Comparison of ENCODE assay signal across 27 cellular contexts in genomic region chr3:98617841-98618240, GRCh38.
"Had no signal": no experiment of that assay in that cellular context is flagged by ENCODE, and none has a peak within 500 bp of the region (broad histone marks: within the 10 kb centered on the region; RNA-seq: fewer than 3 reads in every experiment).

No MANE protein-coding gene starts in this region.

- H3K4me3 Mint-ChIP-seq: activated CD4-positive, alpha-beta memory T cell treated with anti-CD3 and anti-CD28 coated beads for 36 hours; activated CD4-positive, alpha-beta T cell treated with anti-CD3 and anti-CD28 coated beads for 36 hours; activated CD4-positive, alpha-beta T cell treated with anti-CD3 and anti-CD28 coated beads, Interleukin-2, amount 10 ng/mL, durations not matched to agents 24 days and 14 days; activated CD8-positive, alpha-beta memory T cell treated with anti-CD3 and anti-CD28 coated beads, Interleukin-2, amount 10 ng/mL, durations not matched to agents 7 days and 5 days; activated CD8-positive, alpha-beta T cell treated with anti-CD3 and anti-CD28 coated beads, Interleukin-2, amount 10 ng/mL, durations not matched to agents 7 days and 5 days; activated naive CD4-positive, alpha-beta T cell treated with anti-CD3 and anti-CD28 coated beads, Interleukin-2, amount 10 ng/mL, durations not matched to agents 7 days and 5 days; activated naive CD8-positive, alpha-beta T cell treated with anti-CD3 and anti-CD28 coated beads, Interleukin-2, amount 10 ng/mL, durations not matched to agents 7 days and 5 days; activated T-helper 1 cell treated with anti-CD3 and anti-CD28 coated beads, Interleukin-12 subunit alpha, Interleukin-12 subunit beta, Interleukin-2, Interleukin-4 antibody, amounts not matched to agents 30 ng/mL and 10 ng/mL and 1 ng/mL, durations not matched to agents 14 hours and 24 hours and 36 hours; brain; T-helper 17 cell; T-helper 2 cell treated with Interferon-gamma antibody and Interleukin-4, amounts not matched to agents 5 μg/mL and 100 μg/mL, for 36 hours had no signal

- H3K36me3 Mint-ChIP-seq: activated CD4-positive, alpha-beta memory T cell treated with anti-CD3 and anti-CD28 coated beads for 36 hours; activated CD8-positive, alpha-beta memory T cell treated with anti-CD3 and anti-CD28 coated beads, Interleukin-2, amount 10 ng/mL, durations not matched to agents 7 days and 5 days; activated naive CD4-positive, alpha-beta T cell treated with anti-CD3 and anti-CD28 coated beads, Interleukin-2, amount 10 ng/mL, durations not matched to agents 7 days and 5 days; activated naive CD4-positive, alpha-beta T cell treated with anti-CD3 and anti-CD28 coated beads, Interleukin-2, amount 50 U/mL, for 72 hours; activated naive CD8-positive, alpha-beta T cell treated with anti-CD3 and anti-CD28 coated beads, Interleukin-2, amount 10 ng/mL, durations not matched to agents 7 days and 5 days; brain had no signal

- H3K9me3 Mint-ChIP-seq: activated CD4-positive, alpha-beta memory T cell treated with anti-CD3 and anti-CD28 coated beads for 36 hours; activated CD4-positive, alpha-beta T cell treated with anti-CD3 and anti-CD28 coated beads, Interleukin-2, amount 10 ng/mL, durations not matched to agents 24 days and 14 days; activated naive CD4-positive, alpha-beta T cell treated with anti-CD3 and anti-CD28 coated beads, Interleukin-2, amount 10 ng/mL, durations not matched to agents 7 days and 5 days; activated naive CD4-positive, alpha-beta T cell treated with anti-CD3 and anti-CD28 coated beads, Interleukin-2, amount 50 U/mL, for 72 hours; activated T-helper 1 cell treated with anti-CD3 and anti-CD28 coated beads, Interleukin-12 subunit alpha, Interleukin-12 subunit beta, Interleukin-2, Interleukin-4 antibody, amounts not matched to agents 30 ng/mL and 10 ng/mL and 1 ng/mL, durations not matched to agents 14 hours and 24 hours and 36 hours; activated T-helper 2 cell treated with anti-CD3 and anti-CD28 coated beads, Interferon-gamma antibody, Interleukin-2, Interleukin-4, amounts not matched to agents 10 μg/mL and 5 μg/mL and 100 μg/mL, durations not matched to agents 14 hours and 24 hours and 36 hours; brain; T-helper 2 cell treated with Interferon-gamma antibody and Interleukin-4, amounts not matched to agents 5 μg/mL and 100 μg/mL, for 36 hours had no signal

- H3K27me3 Mint-ChIP-seq: activated CD4-positive, alpha-beta memory T cell treated with anti-CD3 and anti-CD28 coated beads for 36 hours; activated CD4-positive, alpha-beta T cell treated with anti-CD3 and anti-CD28 coated beads for 36 hours; activated CD8-positive, alpha-beta memory T cell treated with anti-CD3 and anti-CD28 coated beads, Interleukin-2, amount 10 ng/mL, durations not matched to agents 7 days and 5 days; activated naive CD8-positive, alpha-beta T cell treated with anti-CD3 and anti-CD28 coated beads, Interleukin-2, amount 10 ng/mL, durations not matched to agents 7 days and 5 days; brain had no signal

- ATAC-seq: activated CD4-positive, alpha-beta T cell treated with anti-CD3 and anti-CD28 coated beads for 36 hours; activated CD8-positive, alpha-beta memory T cell treated with anti-CD3 and anti-CD28 coated beads, Interleukin-2, amount 10 ng/mL, durations not matched to agents 7 days and 5 days; activated CD8-positive, alpha-beta T cell treated with anti-CD3 and anti-CD28 coated beads, Interleukin-2, amount 10 ng/mL, durations not matched to agents 7 days and 5 days; activated naive CD4-positive, alpha-beta T cell treated with anti-CD3 and anti-CD28 coated beads, Interleukin-2, amount 50 U/mL, for 72 hours; T-helper 17 cell had no signal

- DNase-seq: activated CD4-positive, alpha-beta memory T cell treated with anti-CD3 and anti-CD28 coated beads for 36 hours; activated CD4-positive, alpha-beta T cell treated with anti-CD3 and anti-CD28 coated beads for 36 hours; activated CD4-positive, alpha-beta T cell treated with anti-CD3 and anti-CD28 coated beads, Interleukin-2, amount 10 ng/mL, durations not matched to agents 24 days and 14 days; activated CD4-positive, CD25-positive, alpha-beta regulatory T cell; activated CD4-positive, CD25-positive, alpha-beta regulatory T cell treated with anti-CD3 and anti-CD28 coated beads, Interleukin-2, amount 50 U/mL, for 72 hours; activated CD8-positive, alpha-beta memory T cell treated with anti-CD3 and anti-CD28 coated beads, Interleukin-2, amount 10 ng/mL, durations not matched to agents 7 days and 5 days; activated CD8-positive, alpha-beta memory T cell treated with anti-CD3 and anti-CD28 coated beads, Interleukin-2, amount 50 U/mL, for 4 hours; activated CD8-positive, alpha-beta T cell treated with anti-CD3 and anti-CD28 coated beads, Interleukin-2, amount 10 ng/mL, durations not matched to agents 7 days and 5 days; activated effector memory CD4-positive, alpha-beta T cell treated with anti-CD3 and anti-CD28 coated beads, Interleukin-2, amount 50 U/mL, for 16 hours; activated naive CD4-positive, alpha-beta T cell treated with anti-CD3 and anti-CD28 coated beads, Interleukin-2, amount 10 ng/mL, durations not matched to agents 7 days and 5 days; activated naive CD8-positive, alpha-beta T cell treated with anti-CD3 and anti-CD28 coated beads, Interleukin-2, amount 10 ng/mL, durations not matched to agents 7 days and 5 days; activated T-cell treated with anti-CD3 and anti-CD28 coated beads, Interleukin-2, amount 50 U/mL, for 1 hour; activated T-cell treated with anti-CD3 and anti-CD28 coated beads, Interleukin-2, amount 50 U/mL, for 48 hours; central memory CD4-positive, alpha-beta T cell; cerebellar nuclear complex; colonic mucosa; effector CD8-positive, alpha-beta T cell; esophagus squamous epithelium; head of caudate nucleus; T-helper 1 cell; T-helper 17 cell; T1000 had no signal

- H3K4me1 Mint-ChIP-seq: activated CD4-positive, alpha-beta T cell treated with anti-CD3 and anti-CD28 coated beads for 36 hours; activated CD4-positive, alpha-beta T cell treated with anti-CD3 and anti-CD28 coated beads, Interleukin-2, amount 10 ng/mL, durations not matched to agents 24 days and 14 days; activated CD8-positive, alpha-beta memory T cell treated with anti-CD3 and anti-CD28 coated beads, Interleukin-2, amount 10 ng/mL, durations not matched to agents 7 days and 5 days; activated naive CD4-positive, alpha-beta T cell treated with anti-CD3 and anti-CD28 coated beads, Interleukin-2, amount 10 ng/mL, durations not matched to agents 7 days and 5 days; activated naive CD8-positive, alpha-beta T cell treated with anti-CD3 and anti-CD28 coated beads, Interleukin-2, amount 10 ng/mL, durations not matched to agents 7 days and 5 days; brain; T-helper 17 cell had no signal

- H3K27ac Mint-ChIP-seq: activated CD4-positive, alpha-beta memory T cell treated with anti-CD3 and anti-CD28 coated beads for 36 hours; activated CD4-positive, alpha-beta T cell treated with anti-CD3 and anti-CD28 coated beads for 36 hours; activated CD4-positive, alpha-beta T cell treated with anti-CD3 and anti-CD28 coated beads, Interleukin-2, amount 10 ng/mL, durations not matched to agents 24 days and 14 days; activated CD8-positive, alpha-beta memory T cell treated with anti-CD3 and anti-CD28 coated beads, Interleukin-2, amount 10 ng/mL, durations not matched to agents 7 days and 5 days; activated CD8-positive, alpha-beta T cell treated with anti-CD3 and anti-CD28 coated beads, Interleukin-2, amount 10 ng/mL, durations not matched to agents 7 days and 5 days; activated naive CD4-positive, alpha-beta T cell treated with anti-CD3 and anti-CD28 coated beads, Interleukin-2, amount 10 ng/mL, durations not matched to agents 7 days and 5 days; activated naive CD4-positive, alpha-beta T cell treated with anti-CD3 and anti-CD28 coated beads, Interleukin-2, amount 50 U/mL, for 72 hours; activated naive CD8-positive, alpha-beta T cell treated with anti-CD3 and anti-CD28 coated beads, Interleukin-2, amount 10 ng/mL, durations not matched to agents 7 days and 5 days; activated T-helper 1 cell treated with anti-CD3 and anti-CD28 coated beads, Interleukin-12 subunit alpha, Interleukin-12 subunit beta, Interleukin-2, Interleukin-4 antibody, amounts not matched to agents 30 ng/mL and 10 ng/mL and 1 ng/mL, durations not matched to agents 14 hours and 24 hours and 36 hours; activated T-helper 2 cell treated with anti-CD3 and anti-CD28 coated beads, Interferon-gamma antibody, Interleukin-2, Interleukin-4, amounts not matched to agents 10 μg/mL and 5 μg/mL and 100 μg/mL, durations not matched to agents 14 hours and 24 hours and 36 hours; brain; T-helper 17 cell; T-helper 2 cell treated with Interferon-gamma antibody and Interleukin-4, amounts not matched to agents 5 μg/mL and 100 μg/mL, for 36 hours had no signal
